In the genomic region with DNA sequence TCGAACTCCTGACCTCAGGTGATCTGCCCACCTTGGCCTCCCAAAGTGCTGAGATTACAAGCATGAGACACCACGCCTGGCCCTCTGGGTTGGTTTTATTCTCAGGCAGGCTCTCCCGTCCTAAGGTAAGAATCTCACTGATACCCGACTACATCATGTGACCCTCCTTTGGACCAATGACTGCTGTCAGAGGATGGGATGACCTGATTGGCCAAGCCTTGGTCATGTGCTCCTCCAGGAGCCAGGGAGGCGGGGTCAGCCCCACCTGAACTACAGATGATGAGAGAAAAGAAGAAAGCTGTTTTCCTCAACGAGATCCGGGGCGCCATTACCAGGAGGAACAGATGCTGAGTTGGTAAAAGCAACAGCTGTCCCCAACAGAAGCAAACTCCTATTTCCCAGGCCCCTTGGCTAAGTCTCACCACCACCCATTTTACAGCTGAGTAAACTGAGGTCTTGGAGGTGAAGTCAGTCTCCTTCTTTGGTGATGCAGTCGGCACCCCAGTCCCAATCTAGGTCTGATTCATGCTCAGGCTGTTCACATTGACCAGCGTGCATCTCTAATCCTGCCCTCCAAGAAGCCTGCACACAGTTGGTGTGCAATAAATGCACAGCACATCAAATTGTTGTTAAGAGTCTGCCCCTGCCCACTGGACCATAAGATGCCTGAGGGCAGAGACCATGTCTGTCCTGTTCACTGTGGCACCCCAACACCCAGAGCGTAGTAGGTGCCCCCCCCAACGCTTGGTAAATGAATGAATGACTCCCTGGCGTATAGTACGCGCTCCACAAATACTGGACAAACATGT, we compare ENCODE assay signal across 8 cellular contexts.
A peak's percentile ranks its signal among the peaks of the same experiment; 100 is the strongest.
DNase-seq lines count a peak whose midpoint lies in the region; ATAC-seq and TF ChIP-seq lines count a peak whose summit lies in the region.

No MANE protein-coding gene starts in this region.

- H3K27ac ChIP-seq in RWPE2 (ENCODE audit: poor library complexity, severe bottlenecking) = peak overlapping the region; percentile 56
- peak overlapping the region; percentile 90 for H3K27ac ChIP-seq in layer of hippocampus (ENCODE audit: low read depth, low read length)

- no peak overlapping the region for H3K4me3 ChIP-seq in RWPE2 (ENCODE audit: severe bottlenecking)

- H3K9me3 ChIP-seq in RWPE2 (ENCODE audit: severe bottlenecking) = no peaks in the 10 kb centered on the region

- H3K27me3 ChIP-seq in RWPE2 (ENCODE audit: insufficient read depth, poor library complexity, severe bottlenecking) = no peaks in the 10 kb centered on the region
- no peaks in the 10 kb centered on the region for H3K27me3 ChIP-seq in layer of hippocampus (ENCODE audit: control insufficient read depth, insufficient read depth, low read length)

- in situ Hi-C loops in ACHN (cut with HindIII; ENCODE audit: low pct_ligation_motif_present, low pct_unique_long_range_greater_than_20kb, low sequenced_read_pairs) = no loop called here

- H3K36me3 ChIP-seq in RWPE2 (ENCODE audit: low read depth) = no peaks in the 10 kb centered on the region

- ATAC-seq in RWPE2 (ENCODE audit: low read depth) (no peak), GM19395 (IDR thresholded peaks at IDR 0.05; ENCODE audit: unreplicated experiment) (no peak), HG02623 (IDR thresholded peaks at IDR 0.05; ENCODE audit: unreplicated experiment) (no peak), GM21528 (IDR thresholded peaks at IDR 0.05; ENCODE audit: low FRiP score, unreplicated experiment) (no peak)

- TF ChIP-seq CTCF in GM20000 (IDR thresholded peaks at IDR 0.05; ENCODE audit: extremely low read depth, missing control alignments) (no peak), RWPE2 (IDR thresholded peaks at IDR 0.05; ENCODE audit: poor library complexity, severe bottlenecking) (no peak)

- H3K4me1 ChIP-seq in RWPE2 (ENCODE audit: insufficient read depth, poor library complexity, severe bottlenecking) = peaks cover 23% of the 10 kb centered on the region

- DNase-seq in ACHN (peak; percentile 44), GM20000 (ENCODE audit: low spot score) (peak; percentile 71), RWPE2 (ENCODE audit: low spot score) (no peak)
- DNase-seq in activated effector memory CD4-positive, alpha-beta T cell treated with anti-CD3 and anti-CD28 coated beads, Interleukin-2, amount 50 U/mL, for 16 hours = no peak

Comparison
In these comparisons a context has a peak if more than half of its experiments do, and no peak if none do; other contexts are left out.
1. DNase-seq: peak in ACHN (single experiment) and GM20000 (single experiment); none in RWPE2 (single experiment) and activated effector memory CD4-positive, alpha-beta T cell treated with anti-CD3 and anti-CD28 coated beads, Interleukin-2, amount 50 U/mL, for 16 hours (single experiment).